24 cellular contexts compared by ENCODE assay signal in the genomic region with DNA sequence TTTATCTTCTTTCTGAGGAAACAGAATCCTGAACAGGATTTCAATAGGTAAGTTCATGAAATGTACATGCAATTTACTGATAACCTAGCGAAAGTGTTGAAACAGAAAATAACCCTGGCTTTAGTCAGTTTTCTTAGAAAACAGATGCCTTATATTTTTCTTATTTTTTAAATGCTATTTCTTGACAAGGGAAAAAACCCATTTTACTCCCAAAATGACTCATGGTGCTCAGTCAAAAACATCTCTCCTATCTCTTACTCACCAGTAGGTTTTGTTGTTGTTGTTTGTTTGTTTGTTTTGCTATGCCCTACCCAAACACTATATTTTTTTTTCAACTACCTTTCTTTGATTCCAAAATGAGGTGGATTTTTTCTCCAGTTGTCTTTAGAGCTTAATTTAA.
"Had no signal": no experiment of that assay in that cellular context is flagged by ENCODE, and none has a peak within 500 bp of the region (broad histone marks: within the 10 kb centered on the region; RNA-seq: fewer than 3 reads in every experiment).

No MANE protein-coding gene starts in this region.

- H3K9me3 ChIP-seq: gastrocnemius medialis, left ventricle myocardium inferior, lower lobe of right lung, spleen, tibial artery, upper lobe of left lung, uterus had no signal

- H3K36me3 ChIP-seq: gastrocnemius medialis, left ventricle myocardium inferior, lower lobe of right lung, neural progenitor cell, spleen, tibial artery, upper lobe of left lung, uterus had no signal

- H3K27me3 ChIP-seq: gastrocnemius medialis, neural progenitor cell, spleen, tibial artery, upper lobe of left lung, uterus had no signal

- H2AFZ ChIP-seq: neural progenitor cell had no signal

- H3K4me1 Mint-ChIP-seq: memory B cell; stimulated activated memory B cell treated with anti-CD40 and anti-IgM and Interleukin-4, amounts not matched to agents 10 μg/mL and 1 μg/mL and 100 μg/mL, for 72 hours had no signal

- FAIRE-seq: endothelial cell of umbilical vein, keratinocyte had no signal

- H3K36me3 Mint-ChIP-seq: memory B cell; natural killer cell treated with Interleukin-12 subunit alpha and Interleukin-12 subunit beta and Interleukin-15 and Interleukin-18, amount 100 ng/mL, for 72 hours; neural progenitor cell; stimulated activated memory B cell treated with anti-CD40 and anti-IgM and Interleukin-4, amounts not matched to agents 10 μg/mL and 1 μg/mL and 100 μg/mL, for 72 hours had no signal

- H3K9me3 Mint-ChIP-seq: endodermal cell; memory B cell; natural killer cell treated with Interleukin-12 subunit alpha and Interleukin-12 subunit beta and Interleukin-15 and Interleukin-18, amount 100 ng/mL, for 72 hours; neural progenitor cell; stimulated activated memory B cell treated with anti-CD40 and anti-IgM and Interleukin-4, amounts not matched to agents 10 μg/mL and 1 μg/mL and 100 μg/mL, for 72 hours had no signal

- DNase-seq: effector CD4-positive, alpha-beta T cell; endodermal cell; erythroblast; gastrocnemius medialis; left ventricle myocardium inferior; lower lobe of right lung; midbrain; nucleus accumbens; spleen; stimulated activated CD4-positive, alpha-beta T cell treated with anti-CD3 and anti-CD28 coated beads, Interleukin-15, amount 100 ng/mL, for 24 hours; stimulated activated CD4-positive, alpha-beta T cell treated with anti-CD3 and anti-CD28 coated beads, Interleukin-1b, Interleukin-23, amount 100 ng/mL, for 48 hours; stimulated activated CD4-positive, alpha-beta T cell treated with anti-CD3 and anti-CD28 coated beads, Interleukin-4, amount 100 ng/mL, for 24 hours; tibial artery; upper lobe of left lung; uterus had no signal

- H3K4me2 ChIP-seq: neural progenitor cell had no signal

- H3K27ac Mint-ChIP-seq: memory B cell; natural killer cell treated with Interleukin-12 subunit alpha and Interleukin-12 subunit beta and Interleukin-15 and Interleukin-18, amount 100 ng/mL, for 72 hours; neural progenitor cell; stimulated activated memory B cell treated with anti-CD40 and anti-IgM and Interleukin-4, amounts not matched to agents 10 μg/mL and 1 μg/mL and 100 μg/mL, for 72 hours; stimulated activated naive CD8-positive, alpha-beta T cell treated with anti-CD3 and anti-CD28 coated beads, Interleukin-15, Interleukin-2, amounts not matched to agents 100 ng/mL and 50 ng/mL, for 24 hours had no signal

- H3K4me1 ChIP-seq: gastrocnemius medialis, left ventricle myocardium inferior, lower lobe of right lung, spleen, upper lobe of left lung had no signal

- ATAC-seq: gastrocnemius medialis; lower lobe of right lung; natural killer cell treated with Interleukin-12 subunit alpha and Interleukin-12 subunit beta and Interleukin-15 and Interleukin-18, amount 100 ng/mL, for 72 hours; sciatic nerve; stimulated activated memory B cell treated with anti-CD40 and anti-IgM and Interleukin-4, amounts not matched to agents 10 μg/mL and 1 μg/mL and 100 μg/mL, for 72 hours had no signal

- H3K4me3 ChIP-seq: coronary artery, gastrocnemius medialis, left ventricle myocardium inferior, lower lobe of right lung, neural progenitor cell, spleen, tibial artery, upper lobe of left lung, uterus had no signal

- H3K9ac ChIP-seq: neural progenitor cell had no signal

- H3K27ac ChIP-seq: coronary artery, gastrocnemius medialis, left ventricle myocardium inferior, lower lobe of right lung, neural progenitor cell, spleen, tibial artery, upper lobe of left lung, uterus had no signal

- H3K4me3 Mint-ChIP-seq: endodermal cell; memory B cell; natural killer cell treated with Interleukin-12 subunit alpha and Interleukin-12 subunit beta and Interleukin-15 and Interleukin-18, amount 100 ng/mL, for 72 hours; neural progenitor cell; stimulated activated memory B cell treated with anti-CD40 and anti-IgM and Interleukin-4, amounts not matched to agents 10 μg/mL and 1 μg/mL and 100 μg/mL, for 72 hours; stimulated activated naive CD8-positive, alpha-beta T cell treated with anti-CD3 and anti-CD28 coated beads, Interleukin-15, Interleukin-2, amounts not matched to agents 100 ng/mL and 50 ng/mL, for 24 hours had no signal

- H3K27me3 Mint-ChIP-seq: memory B cell; stimulated activated memory B cell treated with anti-CD40 and anti-IgM and Interleukin-4, amounts not matched to agents 10 μg/mL and 1 μg/mL and 100 μg/mL, for 72 hours had no signal
